1 cellular context compared by ENCODE assay signal in the genomic region with DNA sequence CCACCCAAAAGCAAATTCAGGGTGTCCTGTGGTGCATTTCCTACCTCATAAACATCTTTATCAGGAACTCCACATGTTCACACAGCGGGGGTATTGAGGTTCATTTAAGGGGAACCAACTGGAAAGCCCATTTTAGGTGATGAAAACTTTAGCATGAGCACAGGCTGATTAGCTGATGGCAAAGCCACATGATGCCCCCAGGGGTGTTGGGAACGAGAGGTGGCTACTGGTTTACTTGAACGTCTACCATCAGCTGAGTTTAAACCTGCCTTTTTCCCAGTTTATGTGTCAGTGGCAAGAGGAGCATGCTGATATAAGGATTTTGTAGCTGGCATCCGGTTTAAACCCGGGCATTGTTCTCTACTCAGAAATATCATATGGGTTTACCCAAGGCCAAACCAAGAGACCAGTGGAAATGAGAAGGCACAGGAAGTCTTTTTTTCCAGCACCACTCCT.
TF ChIP-seq lines count a peak whose summit lies in the region.

No MANE protein-coding gene starts in this region.

TF ChIP-seq in K562, 482 proteins besides CTCF, POLR2A, EP300 and RAD21 (continued from another document and continues in another):
- TF ChIP-seq, protein P1, sequence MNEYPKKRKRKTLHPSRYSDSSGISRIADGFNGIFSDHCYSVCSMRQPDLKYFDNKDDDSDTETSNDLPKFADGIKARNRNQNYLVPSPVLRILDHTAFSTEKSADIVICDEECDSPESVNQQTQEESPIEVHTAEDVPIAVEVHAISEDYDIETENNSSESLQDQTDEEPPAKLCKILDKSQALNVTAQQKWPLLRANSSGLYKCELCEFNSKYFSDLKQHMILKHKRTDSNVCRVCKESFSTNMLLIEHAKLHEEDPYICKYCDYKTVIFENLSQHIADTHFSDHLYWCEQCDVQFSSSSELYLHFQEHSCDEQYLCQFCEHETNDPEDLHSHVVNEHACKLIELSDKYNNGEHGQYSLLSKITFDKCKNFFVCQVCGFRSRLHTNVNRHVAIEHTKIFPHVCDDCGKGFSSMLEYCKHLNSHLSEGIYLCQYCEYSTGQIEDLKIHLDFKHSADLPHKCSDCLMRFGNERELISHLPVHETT (CRISPR knock-in tag; conservative IDR thresholded peaks at IDR 0.05 in 1 of 2, IDR thresholded peaks at IDR 0.05 in 1 of 2), result peak in 1 of 2 experiments; percentile 43; a peak in 1 of 4 replicates
- TF ChIP-seq NFYB (IDR thresholded peaks at IDR 0.05; ENCODE audit: extremely low read depth, insufficient read length) (no peak), ZNF175 (CRISPR knock-in tag; IDR thresholded peaks at IDR 0.05; ENCODE audit: low read depth) (no peak), BRD9 (IDR thresholded peaks at IDR 0.05; ENCODE audit: low read depth, partially characterized antibody) (no peak), ZNF174 (CRISPR knock-in tag; IDR thresholded peaks at IDR 0.05) (no peak), YY1 (IDR thresholded peaks at IDR 0.05; ENCODE audit: borderline replicate concordance in 1 of 3, control insufficient read depth in 1 of 3, extremely low read depth in 1 of 3, insufficient read depth in 3 of 3, insufficient read length in 1 of 3, insufficient replicate concordance in 2 of 3, low read depth in 1 of 3, low read length in 2 of 3) (no peak), FUS (optimal IDR thresholded peaks at IDR 0.05; ENCODE audit: low read depth, low read length) (no peak), ZNF77 (CRISPR knock-in tag; IDR thresholded peaks at IDR 0.05) (no peak), HEY1 (CRISPR knock-in tag; IDR thresholded peaks at IDR 0.05; ENCODE audit: borderline replicate concordance) (no peak), PURB (CRISPR knock-in tag; IDR thresholded peaks at IDR 0.05; ENCODE audit: low read depth) (no peak), ZNF586 (CRISPR knock-in tag; conservative IDR thresholded peaks at IDR 0.05) (no peak), RBM15 (IDR thresholded peaks at IDR 0.05; ENCODE audit: insufficient read depth, low read length) (no peak), ZKSCAN1 (IDR thresholded peaks at IDR 0.05; ENCODE audit: low read depth, low read length) (no peak), MCM3 (IDR thresholded peaks at IDR 0.05) (no peak), ZNF134 (CRISPR knock-in tag; conservative IDR thresholded peaks at IDR 0.05) (no peak), CREM (IDR thresholded peaks at IDR 0.05; ENCODE audit: low read depth) (peak; percentile 33; the same call in 1 of the 2 replicates), GTF2F1 (IDR thresholded peaks at IDR 0.05; ENCODE audit: low read depth, low read length) (no peak), ZNF707 (CRISPR knock-in tag; conservative IDR thresholded peaks at IDR 0.05) (no peak), KDM1A (IDR thresholded peaks at IDR 0.05) (no peak), IFI16 (CRISPR knock-in tag; IDR thresholded peaks at IDR 0.05) (no peak), NR4A1 (CRISPR knock-in tag; IDR thresholded peaks at IDR 0.05) (no peak), NR4A1 (tag; IDR thresholded peaks at IDR 0.05) (peak; percentile 72), SMARCA4 (IDR thresholded peaks at IDR 0.05) (peak; percentile 63; the same call in 1 of the 2 replicates), MAZ (CRISPR knock-in tag; conservative IDR thresholded peaks at IDR 0.05 in 1 of 2, IDR thresholded peaks at IDR 0.05 in 1 of 2) (0 out of 4 replicates have a peak, but pooled peaks of 1 of the 2 experiments have one; percentile 18)
- TF ChIP-seq, protein P2, sequence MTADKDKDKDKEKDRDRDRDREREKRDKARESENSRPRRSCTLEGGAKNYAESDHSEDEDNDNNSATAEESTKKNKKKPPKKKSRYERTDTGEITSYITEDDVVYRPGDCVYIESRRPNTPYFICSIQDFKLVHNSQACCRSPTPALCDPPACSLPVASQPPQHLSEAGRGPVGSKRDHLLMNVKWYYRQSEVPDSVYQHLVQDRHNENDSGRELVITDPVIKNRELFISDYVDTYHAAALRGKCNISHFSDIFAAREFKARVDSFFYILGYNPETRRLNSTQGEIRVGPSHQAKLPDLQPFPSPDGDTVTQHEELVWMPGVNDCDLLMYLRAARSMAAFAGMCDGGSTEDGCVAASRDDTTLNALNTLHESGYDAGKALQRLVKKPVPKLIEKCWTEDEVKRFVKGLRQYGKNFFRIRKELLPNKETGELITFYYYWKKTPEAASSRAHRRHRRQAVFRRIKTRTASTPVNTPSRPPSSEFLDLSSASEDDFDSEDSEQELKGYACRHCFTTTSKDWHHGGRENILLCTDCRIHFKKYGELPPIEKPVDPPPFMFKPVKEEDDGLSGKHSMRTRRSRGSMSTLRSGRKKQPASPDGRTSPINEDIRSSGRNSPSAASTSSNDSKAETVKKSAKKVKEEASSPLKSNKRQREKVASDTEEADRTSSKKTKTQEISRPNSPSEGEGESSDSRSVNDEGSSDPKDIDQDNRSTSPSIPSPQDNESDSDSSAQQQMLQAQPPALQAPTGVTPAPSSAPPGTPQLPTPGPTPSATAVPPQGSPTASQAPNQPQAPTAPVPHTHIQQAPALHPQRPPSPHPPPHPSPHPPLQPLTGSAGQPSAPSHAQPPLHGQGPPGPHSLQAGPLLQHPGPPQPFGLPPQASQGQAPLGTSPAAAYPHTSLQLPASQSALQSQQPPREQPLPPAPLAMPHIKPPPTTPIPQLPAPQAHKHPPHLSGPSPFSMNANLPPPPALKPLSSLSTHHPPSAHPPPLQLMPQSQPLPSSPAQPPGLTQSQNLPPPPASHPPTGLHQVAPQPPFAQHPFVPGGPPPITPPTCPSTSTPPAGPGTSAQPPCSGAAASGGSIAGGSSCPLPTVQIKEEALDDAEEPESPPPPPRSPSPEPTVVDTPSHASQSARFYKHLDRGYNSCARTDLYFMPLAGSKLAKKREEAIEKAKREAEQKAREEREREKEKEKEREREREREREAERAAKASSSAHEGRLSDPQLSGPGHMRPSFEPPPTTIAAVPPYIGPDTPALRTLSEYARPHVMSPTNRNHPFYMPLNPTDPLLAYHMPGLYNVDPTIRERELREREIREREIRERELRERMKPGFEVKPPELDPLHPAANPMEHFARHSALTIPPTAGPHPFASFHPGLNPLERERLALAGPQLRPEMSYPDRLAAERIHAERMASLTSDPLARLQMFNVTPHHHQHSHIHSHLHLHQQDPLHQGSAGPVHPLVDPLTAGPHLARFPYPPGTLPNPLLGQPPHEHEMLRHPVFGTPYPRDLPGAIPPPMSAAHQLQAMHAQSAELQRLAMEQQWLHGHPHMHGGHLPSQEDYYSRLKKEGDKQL (CRISPR knock-in tag; IDR thresholded peaks at IDR 0.05; ENCODE audit: borderline replicate concordance), result no peak
- TF ChIP-seq, protein P3, sequence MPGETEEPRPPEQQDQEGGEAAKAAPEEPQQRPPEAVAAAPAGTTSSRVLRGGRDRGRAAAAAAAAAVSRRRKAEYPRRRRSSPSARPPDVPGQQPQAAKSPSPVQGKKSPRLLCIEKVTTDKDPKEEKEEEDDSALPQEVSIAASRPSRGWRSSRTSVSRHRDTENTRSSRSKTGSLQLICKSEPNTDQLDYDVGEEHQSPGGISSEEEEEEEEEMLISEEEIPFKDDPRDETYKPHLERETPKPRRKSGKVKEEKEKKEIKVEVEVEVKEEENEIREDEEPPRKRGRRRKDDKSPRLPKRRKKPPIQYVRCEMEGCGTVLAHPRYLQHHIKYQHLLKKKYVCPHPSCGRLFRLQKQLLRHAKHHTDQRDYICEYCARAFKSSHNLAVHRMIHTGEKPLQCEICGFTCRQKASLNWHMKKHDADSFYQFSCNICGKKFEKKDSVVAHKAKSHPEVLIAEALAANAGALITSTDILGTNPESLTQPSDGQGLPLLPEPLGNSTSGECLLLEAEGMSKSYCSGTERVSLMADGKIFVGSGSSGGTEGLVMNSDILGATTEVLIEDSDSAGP (CRISPR knock-in tag; IDR thresholded peaks at IDR 0.05), result no peak
- TF ChIP-seq, protein P4, sequence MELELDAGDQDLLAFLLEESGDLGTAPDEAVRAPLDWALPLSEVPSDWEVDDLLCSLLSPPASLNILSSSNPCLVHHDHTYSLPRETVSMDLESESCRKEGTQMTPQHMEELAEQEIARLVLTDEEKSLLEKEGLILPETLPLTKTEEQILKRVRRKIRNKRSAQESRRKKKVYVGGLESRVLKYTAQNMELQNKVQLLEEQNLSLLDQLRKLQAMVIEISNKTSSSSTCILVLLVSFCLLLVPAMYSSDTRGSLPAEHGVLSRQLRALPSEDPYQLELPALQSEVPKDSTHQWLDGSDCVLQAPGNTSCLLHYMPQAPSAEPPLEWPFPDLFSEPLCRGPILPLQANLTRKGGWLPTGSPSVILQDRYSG (tag; conservative IDR thresholded peaks at IDR 0.05; ENCODE audit: low read depth), result peak; percentile 87
- TF ChIP-seq, protein P5, sequence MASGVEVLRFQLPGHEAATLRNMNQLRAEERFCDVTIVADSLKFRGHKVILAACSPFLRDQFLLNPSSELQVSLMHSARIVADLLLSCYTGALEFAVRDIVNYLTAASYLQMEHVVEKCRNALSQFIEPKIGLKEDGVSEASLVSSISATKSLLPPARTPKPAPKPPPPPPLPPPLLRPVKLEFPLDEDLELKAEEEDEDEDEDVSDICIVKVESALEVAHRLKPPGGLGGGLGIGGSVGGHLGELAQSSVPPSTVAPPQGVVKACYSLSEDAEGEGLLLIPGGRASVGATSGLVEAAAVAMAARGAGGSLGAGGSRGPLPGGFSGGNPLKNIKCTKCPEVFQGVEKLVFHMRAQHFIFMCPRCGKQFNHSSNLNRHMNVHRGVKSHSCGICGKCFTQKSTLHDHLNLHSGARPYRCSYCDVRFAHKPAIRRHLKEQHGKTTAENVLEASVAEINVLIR (CRISPR knock-in tag; IDR thresholded peaks at IDR 0.05), result no peak
- TF ChIP-seq, protein P6, sequence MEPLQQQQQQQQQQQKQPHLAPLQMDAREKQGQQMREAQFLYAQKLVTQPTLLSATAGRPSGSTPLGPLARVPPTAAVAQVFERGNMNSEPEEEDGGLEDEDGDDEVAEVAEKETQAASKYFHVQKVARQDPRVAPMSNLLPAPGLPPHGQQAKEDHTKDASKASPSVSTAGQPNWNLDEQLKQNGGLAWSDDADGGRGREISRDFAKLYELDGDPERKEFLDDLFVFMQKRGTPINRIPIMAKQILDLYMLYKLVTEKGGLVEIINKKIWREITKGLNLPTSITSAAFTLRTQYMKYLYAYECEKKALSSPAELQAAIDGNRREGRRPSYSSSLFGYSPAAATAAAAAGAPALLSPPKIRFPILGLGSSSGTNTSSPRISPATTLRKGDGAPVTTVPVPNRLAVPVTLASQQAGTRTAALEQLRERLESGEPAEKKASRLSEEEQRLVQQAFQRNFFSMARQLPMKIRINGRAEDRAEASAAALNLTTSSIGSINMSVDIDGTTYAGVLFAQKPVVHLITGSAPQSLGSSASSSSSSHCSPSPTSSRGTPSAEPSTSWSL (CRISPR knock-in tag; IDR thresholded peaks at IDR 0.05; ENCODE audit: borderline replicate concordance), result no peak
- TF ChIP-seq, protein P7, sequence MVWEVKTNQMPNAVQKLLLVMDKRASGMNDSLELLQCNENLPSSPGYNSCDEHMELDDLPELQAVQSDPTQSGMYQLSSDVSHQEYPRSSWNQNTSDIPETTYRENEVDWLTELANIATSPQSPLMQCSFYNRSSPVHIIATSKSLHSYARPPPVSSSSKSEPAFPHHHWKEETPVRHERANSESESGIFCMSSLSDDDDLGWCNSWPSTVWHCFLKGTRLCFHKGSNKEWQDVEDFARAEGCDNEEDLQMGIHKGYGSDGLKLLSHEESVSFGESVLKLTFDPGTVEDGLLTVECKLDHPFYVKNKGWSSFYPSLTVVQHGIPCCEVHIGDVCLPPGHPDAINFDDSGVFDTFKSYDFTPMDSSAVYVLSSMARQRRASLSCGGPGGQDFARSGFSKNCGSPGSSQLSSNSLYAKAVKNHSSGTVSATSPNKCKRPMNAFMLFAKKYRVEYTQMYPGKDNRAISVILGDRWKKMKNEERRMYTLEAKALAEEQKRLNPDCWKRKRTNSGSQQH (CRISPR knock-in tag; IDR thresholded peaks at IDR 0.05), result no peak
- TF ChIP-seq, protein P8, sequence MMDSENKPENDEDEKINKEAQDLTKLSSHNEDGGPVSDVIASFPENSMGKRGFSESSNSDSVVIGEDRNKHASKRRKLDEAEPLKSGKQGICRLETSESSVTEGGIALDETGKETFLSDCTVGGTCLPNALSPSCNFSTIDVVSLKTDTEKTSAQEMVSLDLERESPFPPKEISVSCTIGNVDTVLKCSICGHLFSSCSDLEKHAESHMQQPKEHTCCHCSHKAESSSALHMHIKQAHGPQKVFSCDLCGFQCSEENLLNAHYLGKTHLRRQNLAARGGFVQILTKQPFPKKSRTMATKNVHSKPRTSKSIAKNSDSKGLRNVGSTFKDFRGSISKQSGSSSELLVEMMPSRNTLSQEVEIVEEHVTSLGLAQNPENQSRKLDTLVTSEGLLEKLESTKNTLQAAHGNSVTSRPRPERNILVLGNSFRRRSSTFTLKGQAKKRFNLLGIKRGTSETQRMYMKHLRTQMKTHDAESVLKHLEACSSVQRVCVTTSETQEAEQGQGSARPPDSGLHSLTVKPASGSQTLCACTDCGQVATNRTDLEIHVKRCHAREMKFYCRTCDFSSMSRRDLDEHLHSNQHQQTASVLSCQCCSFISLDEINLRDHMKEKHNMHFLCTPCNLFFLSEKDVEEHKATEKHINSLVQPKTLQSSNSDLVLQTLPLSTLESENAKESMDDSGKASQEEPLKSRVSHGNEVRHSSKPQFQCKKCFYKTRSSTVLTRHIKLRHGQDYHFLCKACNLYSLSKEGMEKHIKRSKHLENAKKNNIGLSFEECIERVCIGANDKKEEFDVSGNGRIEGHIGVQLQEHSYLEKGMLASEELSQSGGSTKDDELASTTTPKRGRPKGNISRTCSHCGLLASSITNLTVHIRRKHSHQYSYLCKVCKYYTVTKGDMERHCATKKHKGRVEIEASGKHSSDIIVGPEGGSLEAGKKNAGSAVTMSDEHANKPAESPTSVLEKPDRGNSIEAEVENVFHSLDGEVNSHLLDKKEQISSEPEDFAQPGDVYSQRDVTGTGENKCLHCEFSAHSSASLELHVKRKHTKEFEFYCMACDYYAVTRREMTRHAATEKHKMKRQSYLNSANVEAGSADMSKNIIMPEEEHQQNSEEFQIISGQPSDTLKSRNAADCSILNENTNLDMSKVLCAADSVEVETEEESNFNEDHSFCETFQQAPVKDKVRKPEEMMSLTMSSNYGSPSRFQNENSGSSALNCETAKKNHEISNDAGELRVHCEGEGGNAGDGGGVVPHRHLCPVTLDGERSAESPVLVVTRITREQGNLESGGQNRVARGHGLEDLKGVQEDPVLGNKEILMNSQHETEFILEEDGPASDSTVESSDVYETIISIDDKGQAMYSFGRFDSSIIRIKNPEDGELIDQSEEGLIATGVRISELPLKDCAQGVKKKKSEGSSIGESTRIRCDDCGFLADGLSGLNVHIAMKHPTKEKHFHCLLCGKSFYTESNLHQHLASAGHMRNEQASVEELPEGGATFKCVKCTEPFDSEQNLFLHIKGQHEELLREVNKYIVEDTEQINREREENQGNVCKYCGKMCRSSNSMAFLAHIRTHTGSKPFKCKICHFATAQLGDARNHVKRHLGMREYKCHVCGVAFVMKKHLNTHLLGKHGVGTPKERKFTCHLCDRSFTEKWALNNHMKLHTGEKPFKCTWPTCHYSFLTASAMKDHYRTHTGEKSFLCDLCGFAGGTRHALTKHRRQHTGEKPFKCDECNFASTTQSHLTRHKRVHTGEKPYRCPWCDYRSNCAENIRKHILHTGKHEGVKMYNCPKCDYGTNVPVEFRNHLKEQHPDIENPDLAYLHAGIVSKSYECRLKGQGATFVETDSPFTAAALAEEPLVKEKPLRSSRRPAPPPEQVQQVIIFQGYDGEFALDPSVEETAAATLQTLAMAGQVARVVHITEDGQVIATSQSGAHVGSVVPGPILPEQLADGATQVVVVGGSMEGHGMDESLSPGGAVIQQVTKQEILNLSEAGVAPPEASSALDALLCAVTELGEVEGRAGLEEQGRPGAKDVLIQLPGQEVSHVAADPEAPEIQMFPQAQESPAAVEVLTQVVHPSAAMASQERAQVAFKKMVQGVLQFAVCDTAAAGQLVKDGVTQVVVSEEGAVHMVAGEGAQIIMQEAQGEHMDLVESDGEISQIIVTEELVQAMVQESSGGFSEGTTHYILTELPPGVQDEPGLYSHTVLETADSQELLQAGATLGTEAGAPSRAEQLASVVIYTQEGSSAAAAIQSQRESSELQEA (IDR thresholded peaks at IDR 0.05; ENCODE audit: low read depth), result no peak
